Comparison of ENCODE assay signal across 13 cellular contexts in genomic region chr6:111857674-111858337, GRCh38. TPM values are rescaled to one million over a fixed set of nuclear protein-coding genes. Genes with fewer than 3 reads are reported as not detected.
A peak's percentile ranks its signal among the peaks of the same experiment; 100 is the strongest.
DNase-seq lines count a peak whose midpoint lies in the region; ATAC-seq and TF ChIP-seq lines count a peak whose summit lies in the region.
"Had no signal": no experiment of that assay in that cellular context is flagged by ENCODE, and none has a peak within 500 bp of the region (broad histone marks: within the 10 kb centered on the region; RNA-seq: fewer than 3 reads in every experiment).

No MANE protein-coding gene starts in this region.

- H3K36me3 ChIP-seq in tibial nerve, result no peaks in the 10 kb centered on the region
- no peaks in the 10 kb centered on the region for H3K36me3 ChIP-seq in psoas muscle (ENCODE audit: insufficient read depth in 1 of 2, low read depth in 1 of 2)

- no peak for TF ChIP-seq POLR2A in tibial nerve (IDR thresholded peaks at IDR 0.05)

- H3K4me3 Mint-ChIP-seq in activated naive CD8-positive, alpha-beta T cell, result peak overlapping the region; percentile 71

- H3K4me1 Mint-ChIP-seq in activated naive CD8-positive, alpha-beta T cell (ENCODE audit: low read depth), result peaks cover 63% of the 10 kb centered on the region

- no peak for TF ChIP-seq EP300 in tibial nerve (IDR thresholded peaks at IDR 0.05)

- H3K36me3 Mint-ChIP-seq in activated naive CD4-positive, alpha-beta T cell treated with anti-CD3 and anti-CD28 coated beads, Interleukin-2, amount 50 U/mL, for 72 hours, result peaks cover 16 to 35% of the 10 kb centered on the region in 2 donors
- peaks cover 28% of the 10 kb centered on the region for H3K36me3 Mint-ChIP-seq in activated naive CD8-positive, alpha-beta T cell

- H3K9me3 ChIP-seq in tibial nerve, result no peaks in the 10 kb centered on the region
- no peaks in the 10 kb centered on the region for H3K9me3 ChIP-seq in psoas muscle

- H3K27ac ChIP-seq in tibial nerve (peak overlapping the region; percentile 37 to 91 (median 74)), psoas muscle (no peak overlapping the region)
- H3K27ac ChIP-seq: KMS-11 had no signal

- H3K4me1 ChIP-seq in tibial nerve (peaks cover 0 to 94% (median 37%) of the 10 kb centered on the region in 4 donors), psoas muscle (no peaks in the 10 kb centered on the region)

- no peak for DNase-seq in activated naive CD4-positive, alpha-beta T cell treated with anti-CD3 and anti-CD28 coated beads, Interleukin-2, amount 50 U/mL, for 72 hours (ENCODE audit: low spot score in 2 of 2)
- no peak for DNase-seq in activated naive CD4-positive, alpha-beta T cell treated with Interleukin-2 at 50 U/mL for 16 hours
- no peak for DNase-seq in left ventricle myocardium superior
- DNase-seq in tibial nerve (ENCODE audit: low spot score in 2 of 2), result no peak
- DNase-seq in activated CD4-positive, CD25-positive, alpha-beta regulatory T cell treated with anti-CD3 and anti-CD28 coated beads, Interleukin-2, amount 50 U/mL, for 72 hours, result no peak
- no peak for DNase-seq in psoas muscle
- DNase-seq: mesendoderm, NCI-H1436 treated with DMSO at 0.1 percent for 48 hours, NCI-H748 treated with DMSO at 0.1 percent for 48 hours, SIG-M5 had no signal

- H3K27me3 Mint-ChIP-seq in activated naive CD8-positive, alpha-beta T cell, result no peaks in the 10 kb centered on the region

- peak in 1 of 2 donors; percentile 32 for ATAC-seq in activated naive CD4-positive, alpha-beta T cell treated with anti-CD3 and anti-CD28 coated beads, Interleukin-2, amount 50 U/mL, for 72 hours
- ATAC-seq in left ventricle myocardium superior (peak; percentile 26), HG03565 (IDR thresholded peaks at IDR 0.05; ENCODE audit: unreplicated experiment) (no peak), psoas muscle (no peak)

- 66 to 71% methylated on average over 6 to 8 of the region's 8 CpGs for WGBS in tibial nerve, 2 donors
- 73 to 79% (median 75%) methylated on average over 8 of the region's 8 CpGs for WGBS in psoas muscle, 3 donors

- H3K27me3 ChIP-seq in tibial nerve (no peaks in the 10 kb centered on the region), psoas muscle (ENCODE audit: insufficient read depth in 3 of 3, low read length in 2 of 3) (no peaks in the 10 kb centered on the region)

- no peak overlapping the region for H3K4me3 ChIP-seq in tibial nerve
- H3K4me3 ChIP-seq in psoas muscle, result no peak overlapping the region

- peaks cover 0 to 3% of the 10 kb centered on the region in 2 donors for H3K9me3 Mint-ChIP-seq in activated naive CD4-positive, alpha-beta T cell treated with anti-CD3 and anti-CD28 coated beads, Interleukin-2, amount 50 U/mL, for 72 hours
- no peaks in the 10 kb centered on the region for H3K9me3 Mint-ChIP-seq in activated naive CD8-positive, alpha-beta T cell (ENCODE audit: low read depth)

- H3K27ac Mint-ChIP-seq in activated naive CD4-positive, alpha-beta T cell treated with anti-CD3 and anti-CD28 coated beads, Interleukin-2, amount 50 U/mL, for 72 hours, result peak overlapping the region; percentile 91 to 93
- peak overlapping the region; percentile 89 for H3K27ac Mint-ChIP-seq in activated naive CD8-positive, alpha-beta T cell

- intact Hi-C loops in left ventricle myocardium superior (cut with micrococcal nuclease) (no loop called here), psoas muscle (cut with DNase I) (no loop called here)

- TF ChIP-seq CTCF in tibial nerve (IDR thresholded peaks at IDR 0.05), result no peak
- no peak for TF ChIP-seq CTCF in psoas muscle (IDR thresholded peaks at IDR 0.05)

RNA-seq across cellular contexts. Expression of gene FYN, which starts 15.4 kb away (rescaled TPM):
- total RNA-seq in activated naive CD4-positive, alpha-beta T cell treated with anti-CD3 and anti-CD28 coated beads, Interleukin-2, amount 50 U/mL, for 72 hours, result 100 to 1,000 TPM; 287 to 304 TPM
- total RNA-seq in left ventricle myocardium superior (51.6 TPM), tibial nerve (100 to 1,000 TPM; 143 to 219 (median 165) TPM), psoas muscle (10 to 100 TPM in 3 of 4 donors, 1 to 10 TPM in 1; 9.5 to 27.8 (median 15.0) TPM)
- 10 to 100 TPM in 1 of 3 donors, 1 to 10 TPM in 2; 7.1 to 12.3 (median 8.9) TPM for polyA plus RNA-seq in psoas muscle
